Comparison of ENCODE assay signal across 13 cellular contexts in the genomic region with DNA sequence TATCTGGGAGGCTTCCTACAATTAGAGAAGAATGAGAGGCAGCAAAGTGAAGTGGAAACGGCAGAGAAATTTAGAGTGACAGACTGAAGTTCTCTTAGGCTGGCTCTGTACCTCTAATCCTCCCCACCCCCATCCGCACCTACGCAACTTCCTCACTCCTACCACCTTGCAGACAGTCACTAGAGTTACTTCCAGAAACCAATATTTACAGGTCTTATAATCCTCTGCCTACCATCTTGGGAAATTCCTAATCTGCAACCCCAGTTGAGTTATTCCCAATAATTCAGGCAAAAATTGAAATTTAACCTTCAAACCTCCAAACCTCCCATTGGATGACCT.
DNase-seq lines count a peak whose midpoint lies in the region; ATAC-seq and TF ChIP-seq lines count a peak whose summit lies in the region.
"Had no signal": no experiment of that assay in that cellular context is flagged by ENCODE, and none has a peak within 500 bp of the region (broad histone marks: within the 10 kb centered on the region; RNA-seq: fewer than 3 reads in every experiment).

No MANE protein-coding gene starts in this region.

- no peaks in the 10 kb centered on the region for H3K9me3 Mint-ChIP-seq in CD4-positive, alpha-beta T cell
- H3K9me3 Mint-ChIP-seq: activated T-helper 2 cell treated with anti-CD3 and anti-CD28 coated beads, Interferon-gamma antibody, Interleukin-2, Interleukin-4, amounts not matched to agents 10 μg/mL and 5 μg/mL and 100 μg/mL, durations not matched to agents 14 hours and 24 hours and 36 hours; immature natural killer cell; memory B cell had no signal

- H3K4me3 ChIP-seq in ascending aorta: no peak overlapping the region
- no peak overlapping the region for H3K4me3 ChIP-seq in esophagus muscularis mucosa
- H3K4me3 ChIP-seq: thoracic aorta had no signal

- peak; percentile 41 for ATAC-seq in CD4-positive, alpha-beta T cell (ENCODE audit: poor library complexity)
- no peak for ATAC-seq in esophagus mucosa
- ATAC-seq: sciatic nerve had no signal

- TF ChIP-seq POLR2A in esophagus muscularis mucosa (IDR thresholded peaks at IDR 0.05; ENCODE audit: low read depth): no peak

- CTCF ChIA-PET in CD4-positive, alpha-beta T cell (lab: Charles Lee): no interaction called here

- WGBS in esophagus muscularis mucosa: 85% methylated on average over 3 of the region's 3 CpGs

- no peaks in the 10 kb centered on the region for H3K4me1 ChIP-seq in ascending aorta
- H3K4me1 ChIP-seq in esophagus muscularis mucosa: peaks cover 0 to 46% (median 26%) of the 10 kb centered on the region in 4 donors

- no peak overlapping the region for H3K4me3 Mint-ChIP-seq in CD4-positive, alpha-beta T cell
- H3K4me3 Mint-ChIP-seq: immature natural killer cell, memory B cell had no signal

- H3K27ac Mint-ChIP-seq in CD4-positive, alpha-beta T cell: no peak overlapping the region
- H3K27ac Mint-ChIP-seq: activated T-helper 2 cell treated with anti-CD3 and anti-CD28 coated beads, Interferon-gamma antibody, Interleukin-2, Interleukin-4, amounts not matched to agents 10 μg/mL and 5 μg/mL and 100 μg/mL, durations not matched to agents 14 hours and 24 hours and 36 hours; memory B cell had no signal

- intact Hi-C loops in CD4-positive, alpha-beta T cell (cut with DNase I, micrococcal nuclease): no loop called here
- intact Hi-C loops in head of caudate nucleus (cut with DNase I) (no loop called here), ascending aorta (cut with DNase I) (no loop called here), esophagus muscularis mucosa (cut with DNase I) (no loop called here)

- no peak for TF ChIP-seq CTCF in CD4-positive, alpha-beta T cell (IDR thresholded peaks at IDR 0.05)
- TF ChIP-seq CTCF in ascending aorta (IDR thresholded peaks at IDR 0.05) (no peak), esophagus muscularis mucosa (IDR thresholded peaks at IDR 0.05) (no peak)

- DNase-seq in CD4-positive, alpha-beta T cell: no peak
- DNase-seq in DMS79 (lab: John Stamatoyannopoulos, UW): peak; percentile 47
- DNase-seq in NCI-H524 treated with DMSO at 0.1 percent for 48 hours (lab: John Stamatoyannopoulos, UW): peak; percentile 33
- peak in 27 of 42 donors; percentile 6 to 74 (median 39) for DNase-seq in head of caudate nucleus
- DNase-seq in ascending aorta (ENCODE audit: low spot score in 2 of 2): no peak
- DNase-seq in esophagus muscularis mucosa (ENCODE audit: extremely low spot score): no peak
- DNase-seq: BE2C, immature natural killer cell had no signal

- TF ChIP-seq EP300 in esophagus muscularis mucosa (IDR thresholded peaks at IDR 0.05): no peak

- H3K27me3 Mint-ChIP-seq in CD4-positive, alpha-beta T cell: no peaks in the 10 kb centered on the region
- H3K27me3 Mint-ChIP-seq: memory B cell had no signal

- no peaks in the 10 kb centered on the region for H3K36me3 Mint-ChIP-seq in CD4-positive, alpha-beta T cell (ENCODE audit: low read depth)

- H3K27me3 ChIP-seq in CD4-positive, alpha-beta T cell (ENCODE audit: control insufficient read depth, insufficient read depth, low read length): no peaks in the 10 kb centered on the region
- H3K27me3 ChIP-seq in ascending aorta (no peaks in the 10 kb centered on the region), esophagus muscularis mucosa (no peaks in the 10 kb centered on the region)
- H3K27me3 ChIP-seq: BE2C had no signal

- POLR2A ChIA-PET in CD4-positive, alpha-beta T cell (lab: Charles Lee): interaction anchor here (0.8 kb wide), 1 partner anchor 27 kb away, joined by 3 read pairs; no protein-coding TSS in a partner anchor

- H3K9me3 ChIP-seq in CD4-positive, alpha-beta T cell (ENCODE audit: control insufficient read depth, low read length): no peaks in the 10 kb centered on the region
- H3K9me3 ChIP-seq in ascending aorta (no peaks in the 10 kb centered on the region), esophagus muscularis mucosa (no peaks in the 10 kb centered on the region)
- H3K9me3 ChIP-seq: BE2C, thoracic aorta had no signal

- H3K36me3 ChIP-seq in ascending aorta (no peaks in the 10 kb centered on the region), esophagus muscularis mucosa (no peaks in the 10 kb centered on the region)
- H3K36me3 ChIP-seq: BE2C, thoracic aorta had no signal

- peaks cover 4% of the 10 kb centered on the region for H3K4me1 Mint-ChIP-seq in CD4-positive, alpha-beta T cell (ENCODE audit: low read depth)
- H3K4me1 Mint-ChIP-seq: immature natural killer cell had no signal

- no peak overlapping the region for H3K27ac ChIP-seq in CD4-positive, alpha-beta T cell (ENCODE audit: low read depth, low read length)
- no peak overlapping the region for H3K27ac ChIP-seq in ascending aorta
- H3K27ac ChIP-seq in esophagus muscularis mucosa (replicated peaks in 1 of 4): no peak overlapping the region
- H3K27ac ChIP-seq: thoracic aorta had no signal

Comparison
In these comparisons a context has a peak if more than half of its experiments do, and no peak if none do; other contexts are left out.
1. DNase-seq: peak in DMS79 (single experiment), NCI-H524 treated with DMSO at 0.1 percent for 48 hours (single experiment) and head of caudate nucleus (27 of 42); none in CD4-positive, alpha-beta T cell (0 of 10), ascending aorta (0 of 2) and esophagus muscularis mucosa (single experiment).